18 cellular contexts compared by ENCODE assay signal in genomic region chr9:100277166-100277979, GRCh38.
DNase-seq lines count a peak whose midpoint lies in the region; ATAC-seq and TF ChIP-seq lines count a peak whose summit lies in the region.
"Had no signal": no experiment of that assay in that cellular context is flagged by ENCODE, and none has a peak within 500 bp of the region (broad histone marks: within the 10 kb centered on the region; RNA-seq: fewer than 3 reads in every experiment).

No MANE protein-coding gene starts in this region.

- no peak overlapping the region for H3K18ac ChIP-seq in IMR-90 (ENCODE audit: low read depth, low read length)

- H3K4me3 ChIP-seq in IMR-90 (ENCODE audit: insufficient read depth, low read depth, low read length) (no peak overlapping the region), choroid plexus epithelial cell (ENCODE audit: low read depth, low read length) (no peak overlapping the region)
- H3K4me3 ChIP-seq: coronary artery, HAP-1, MG63 had no signal

- TF ChIP-seq CTCF in IMR-90 (conservative IDR thresholded peaks at IDR 0.05; ENCODE audit: low read depth, low read length) (no peak), choroid plexus epithelial cell (conservative IDR thresholded peaks at IDR 0.05; ENCODE audit: low read depth, low read length) (no peak)

- H3K9me1 ChIP-seq in IMR-90 (ENCODE audit: insufficient read depth, low read length), result 0 out of 2 replicates have a peak, but pooled peaks cover 2% of the 10 kb centered on the region

- H2AFZ ChIP-seq in IMR-90 (replicated peaks; ENCODE audit: low read length, poor library complexity), result no peak overlapping the region

- no CpG with 5 or more reads among the region's 5 CpGs for WGBS in IMR-90 (ENCODE audit: extremely low coverage in 2 of 2, insufficient read length in 1 of 2), 2 experiments

- H3K36me3 ChIP-seq in IMR-90 (ENCODE audit: control insufficient read depth, insufficient read depth, low read length), result peaks cover 10% of the 10 kb centered on the region
- H3K36me3 ChIP-seq: HAP-1 had no signal

- no peak overlapping the region for H2AK9ac ChIP-seq in IMR-90 (replicated peaks; ENCODE audit: low read depth, low read length, poor library complexity)

- H3K4ac ChIP-seq in IMR-90 (ENCODE audit: low read depth, low read length), result no peak overlapping the region

- H4K20me1 ChIP-seq in IMR-90 (ENCODE audit: insufficient read depth, low read length), result no peaks in the 10 kb centered on the region

- H3K79me1 ChIP-seq in IMR-90 (ENCODE audit: low read depth in 1 of 2, low read length in 2 of 2), result no peaks in the 10 kb centered on the region

- POLR2A ChIA-PET in IMR-90 (lab: Charles Lee; ENCODE audit: unreplicated experiment), result no interaction called here

- peaks cover 3% of the 10 kb centered on the region; the same call in 1 of the 2 replicates for H3K4me1 ChIP-seq in IMR-90 (ENCODE audit: control insufficient read depth, insufficient read depth, low read length)

- H2BK15ac ChIP-seq in IMR-90 (ENCODE audit: low read depth, low read length), result no peak overlapping the region

- CTCF ChIA-PET in IMR-90 (lab: Yijun Ruan, JAX), result interaction anchor here (1.3 kb wide), 1 partner anchor 1034 kb away, joined by 4 read pairs; no protein-coding TSS in a partner anchor

- H2BK120ac ChIP-seq in IMR-90 (ENCODE audit: low read depth, low read length), result no peak overlapping the region

- no peak overlapping the region for H3K9ac ChIP-seq in IMR-90 (ENCODE audit: low read depth, low read length)

- dilution Hi-C loops in IMR-90 (cut with HindIII; ENCODE audit: low sequenced_read_pairs, unreplicated experiment), result no loop called here

- intact Hi-C loops in IMR-90 (cut with micrococcal nuclease), result no loop called here
- intact Hi-C loops in Right ventricle myocardium inferior (cut with DNase I), result no loop called here

- H3K4me2 ChIP-seq in IMR-90 (ENCODE audit: low read depth, low read length), result no peak overlapping the region

- no peak overlapping the region for H3K23ac ChIP-seq in IMR-90 (ENCODE audit: low read depth, low read length)

- H4K91ac ChIP-seq in IMR-90 (ENCODE audit: insufficient read depth, low read depth, low read length), result no peak overlapping the region

- no peak overlapping the region for H4K5ac ChIP-seq in IMR-90 (ENCODE audit: low read depth, low read length)

- H2BK20ac ChIP-seq in IMR-90 (ENCODE audit: low read depth, low read length), result no peak overlapping the region

- no peak overlapping the region for H3K56ac ChIP-seq in IMR-90 (ENCODE audit: extremely low read depth, insufficient read depth, low read length)

- TF ChIP-seq RAD21 in IMR-90 (IDR thresholded peaks at IDR 0.05; ENCODE audit: low read length), result no peak

- H3K27ac ChIP-seq in IMR-90 (ENCODE audit: insufficient read depth, low read length) (no peak overlapping the region), caudate nucleus (ENCODE audit: low read depth, low read length) (no peak overlapping the region)
- H3K27ac ChIP-seq: coronary artery, HL-60 had no signal

- H4K8ac ChIP-seq in IMR-90 (ENCODE audit: low read depth in 2 of 2, low read length in 2 of 2), result no peak overlapping the region

- BruUV-seq in IMR-90 (replicated peaks; lab: Mats Ljungman, UMichigan), result no TSS peak

- no peak overlapping the region for H3K14ac ChIP-seq in IMR-90 (replicated peaks; ENCODE audit: low read depth, low read length)

- peak; percentile 75 for DNase-seq in AG20443 (ENCODE audit: low spot score)
- DNase-seq in IMR-90, result peak; percentile 61
- DNase-seq in choroid plexus epithelial cell (ENCODE audit: low read depth), result peak; percentile 68
- peak; percentile 39 for DNase-seq in myocyte (ENCODE audit: low read depth)
- DNase-seq in Right ventricle myocardium inferior (ENCODE audit: missing footprints), result no peak
- DNase-seq in DMS79 treated with DMSO at 0.1 percent for 48 hours (lab: John Stamatoyannopoulos, UW), result no peak
- no peak for DNase-seq in caudate nucleus (lab: John Stamatoyannopoulos, UW)
- DNase-seq: CD4-positive, CD25-positive, alpha-beta regulatory T cell; GDM1; MG63; OCI-M1 had no signal

- no peaks in the 10 kb centered on the region for H3K9me3 ChIP-seq in IMR-90 (ENCODE audit: control insufficient read depth, insufficient read depth, low read length)
- H3K9me3 ChIP-seq: HAP-1, MG63 had no signal

- in situ Hi-C loops in IMR-90 (cut with MboI; ENCODE audit: low sequenced_read_pairs), result no loop called here

- H2AK5ac ChIP-seq in IMR-90 (ENCODE audit: low read depth, low read length), result no peak overlapping the region

- no peaks in the 10 kb centered on the region for H3K27me3 ChIP-seq in IMR-90 (ENCODE audit: control insufficient read depth, insufficient read depth, low read length)
- H3K27me3 ChIP-seq: MG63 had no signal

- ATAC-seq in IMR-90 (ENCODE audit: low read depth) (peak; percentile 53; the same call in 1 of the 2 replicates), Right ventricle myocardium inferior (no peak), HG03520 (IDR thresholded peaks at IDR 0.05; ENCODE audit: unreplicated experiment) (no peak)
- ATAC-seq: activated naive CD4-positive, alpha-beta T cell treated with anti-CD3 and anti-CD28 coated beads, Interleukin-2, amount 50 U/mL, for 72 hours; natural killer cell treated with Interleukin-12 subunit alpha and Interleukin-12 subunit beta and Interleukin-15 and Interleukin-18, amount 100 ng/mL, for 72 hours; sciatic nerve had no signal

- no peak overlapping the region for H2BK5ac ChIP-seq in IMR-90 (ENCODE audit: low read depth, low read length, poor library complexity, severe bottlenecking)

- no peak for TF ChIP-seq POLR2A in IMR-90 (IDR thresholded peaks at IDR 0.05; ENCODE audit: low read depth, low read length)

TF ChIP-seq in IMR-90, 13 proteins besides CTCF, POLR2A, EP300 and RAD21:
- TF ChIP-seq NFE2L2 (IDR thresholded peaks at IDR 0.05; ENCODE audit: low read depth, low read length), result no peak
- no peak for TF ChIP-seq MAZ (IDR thresholded peaks at IDR 0.05; ENCODE audit: borderline replicate concordance, low read depth, low read length)

Comparison
In these comparisons a context has a peak if more than half of its experiments do, and no peak if none do; other contexts are left out.
1. DNase-seq: peak in AG20443 (single experiment), IMR-90 (single experiment), choroid plexus epithelial cell (single experiment) and myocyte (single experiment); none in Right ventricle myocardium inferior (single experiment), DMS79 treated with DMSO at 0.1 percent for 48 hours (single experiment) and caudate nucleus (0 of 61).